ENCODE assay signal across 8 cellular contexts in genomic region chr12:117189725-117190209, GRCh38. TPM values are rescaled to one million over a fixed set of nuclear protein-coding genes. Genes with fewer than 3 reads are reported as not detected.
DNase-seq lines count a peak whose midpoint lies in the region; ATAC-seq and TF ChIP-seq lines count a peak whose summit lies in the region.

No MANE protein-coding gene starts in this region.

- H3K27ac ChIP-seq in upper lobe of right lung: peak overlapping the region; percentile 80

- no peak for TF ChIP-seq CTCF in fibroblast of the aortic adventitia (IDR thresholded peaks at IDR 0.05; ENCODE audit: insufficient read depth, low read length)
- TF ChIP-seq CTCF in neural crest cell (conservative IDR thresholded peaks at IDR 0.05): no peak
- TF ChIP-seq CTCF in upper lobe of right lung (IDR thresholded peaks at IDR 0.05): no peak

- peak; percentile 40 for ATAC-seq in HG02870 (IDR thresholded peaks at IDR 0.05; ENCODE audit: unreplicated experiment)
- ATAC-seq in activated T-helper 17 cell treated with anti-CD3 and anti-CD28 coated beads, Interleukin-2, amount 50 U/mL, for 72 hours (replicated peaks): peak; percentile 43
- peak; percentile 10 for ATAC-seq in upper lobe of right lung

- no peaks in the 10 kb centered on the region for H3K27me3 ChIP-seq in upper lobe of right lung

- intact Hi-C loops in upper lobe of right lung (cut with DNase I): no loop called here

- peaks cover 50% of the 10 kb centered on the region for H3K36me3 Mint-ChIP-seq in activated T-helper 17 cell treated with anti-CD3 and anti-CD28 coated beads, Interleukin-2, amount 50 U/mL, for 72 hours (ENCODE audit: low read depth)
- H3K36me3 Mint-ChIP-seq in neural crest cell (ENCODE audit: low read depth): peaks cover 14% of the 10 kb centered on the region

- peak overlapping the region; percentile 90 for H3K4me3 ChIP-seq in fibroblast of the aortic adventitia (ENCODE audit: low read depth, low read length)
- H3K4me3 ChIP-seq in upper lobe of right lung: peak overlapping the region; percentile 83

- H3K9me3 ChIP-seq in upper lobe of right lung: no peaks in the 10 kb centered on the region

- peaks cover 11% of the 10 kb centered on the region for H3K4me1 ChIP-seq in upper lobe of right lung

- H3K27me3 Mint-ChIP-seq in activated T-helper 17 cell treated with anti-CD3 and anti-CD28 coated beads, Interleukin-2, amount 50 U/mL, for 72 hours: no peaks in the 10 kb centered on the region
- peaks cover 10% of the 10 kb centered on the region for H3K27me3 Mint-ChIP-seq in neural crest cell (ENCODE audit: low read depth)

- no peaks in the 10 kb centered on the region for H3K9me3 Mint-ChIP-seq in activated T-helper 17 cell treated with anti-CD3 and anti-CD28 coated beads, Interleukin-2, amount 50 U/mL, for 72 hours
- no peaks in the 10 kb centered on the region for H3K9me3 Mint-ChIP-seq in neural crest cell

- peaks cover 16% of the 10 kb centered on the region for H3K36me3 ChIP-seq in upper lobe of right lung

- peak overlapping the region; percentile 98 for H3K4me3 Mint-ChIP-seq in activated T-helper 17 cell treated with anti-CD3 and anti-CD28 coated beads, Interleukin-2, amount 50 U/mL, for 72 hours
- peak overlapping the region; percentile 88 for H3K4me3 Mint-ChIP-seq in neural crest cell

- H3K27ac Mint-ChIP-seq in activated T-helper 17 cell treated with anti-CD3 and anti-CD28 coated beads, Interleukin-2, amount 50 U/mL, for 72 hours: peak overlapping the region; percentile 89
- H3K27ac Mint-ChIP-seq in neural crest cell (ENCODE audit: unreplicated experiment): peak overlapping the region; percentile 3

- peaks cover 19% of the 10 kb centered on the region for H3K4me1 Mint-ChIP-seq in activated T-helper 17 cell treated with anti-CD3 and anti-CD28 coated beads, Interleukin-2, amount 50 U/mL, for 72 hours
- peaks cover 24% of the 10 kb centered on the region for H3K4me1 Mint-ChIP-seq in neural crest cell

- DNase-seq in SIG-M5 treated with dmso at 0.1 percent for 504 hours (lab: John Stamatoyannopoulos, UW; ENCODE audit: unreplicated experiment) (peak; percentile 45), SIG-M5 (lab: John Stamatoyannopoulos, UW) (no peak), NCI-H510A (lab: John Stamatoyannopoulos, UW) (peak; percentile 45), fibroblast of the aortic adventitia (ENCODE audit: low read depth) (peak; percentile 21), neural crest cell (ENCODE audit: low read depth, low spot score) (peak; percentile 19), upper lobe of right lung (peak; percentile 69)

RNA-seq across cellular contexts. Expression of gene FBXO21, which starts 0.5 kb away (rescaled TPM):
- 10 to 100 TPM; 30.1 to 33.9 TPM for total RNA-seq in activated T-helper 17 cell treated with anti-CD3 and anti-CD28 coated beads, Interleukin-2, amount 50 U/mL, for 72 hours
- total RNA-seq in fibroblast of the aortic adventitia (ENCODE audit: low replicate concordance) (41.5 and 44.8 TPM in 2 replicates), neural crest cell (60.3 and 69.2 TPM in 2 replicates), upper lobe of right lung (41.4 TPM)
